In the genomic region with DNA sequence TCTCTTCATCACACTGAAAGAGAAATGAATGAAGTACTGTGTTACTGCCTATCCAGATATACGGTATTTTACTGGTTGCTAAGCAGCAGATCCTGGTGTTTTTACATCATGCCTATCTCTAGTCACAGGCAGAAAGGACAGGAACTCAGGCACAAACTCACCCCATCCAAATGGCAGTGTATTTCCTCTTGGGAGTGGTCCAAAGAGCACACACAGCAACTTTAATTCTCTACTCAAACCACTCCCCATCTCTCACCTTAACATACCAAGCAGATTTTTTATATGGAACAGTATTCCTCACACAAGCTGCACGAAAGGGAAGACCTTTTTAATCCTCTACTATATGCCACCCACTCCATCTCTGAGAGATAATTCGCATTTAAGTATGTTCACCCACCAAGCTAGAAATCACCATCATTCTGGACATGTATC, we compare ENCODE assay signal across 8 cellular contexts. TPM values are rescaled to one million over a fixed set of nuclear protein-coding genes. Genes with fewer than 3 reads are reported as not detected.
A peak's percentile ranks its signal among the peaks of the same experiment; 100 is the strongest.
DNase-seq lines count a peak whose midpoint lies in the region; ATAC-seq and TF ChIP-seq lines count a peak whose summit lies in the region.

No MANE protein-coding gene starts in this region.

- intact Hi-C loops in Panc1 (cut with micrococcal nuclease; ENCODE audit: unreplicated experiment) = no loop called here
- intact Hi-C loops in natural killer cell (cut with micrococcal nuclease) = no loop called here
- intact Hi-C loops in lower leg skin (cut with DNase I; ENCODE audit: low total_unique reads) = no loop called here

- peaks cover 15% of the 10 kb centered on the region for H3K4me1 ChIP-seq in Panc1 (ENCODE audit: control insufficient read depth, insufficient read depth, low read length)

- H3K27ac ChIP-seq in C4-2B (peak overlapping the region; percentile 55), Panc1 (ENCODE audit: low read length) (no peak overlapping the region)

- BruUV-seq in Panc1 (replicated peaks; lab: Mats Ljungman, UMichigan) = no TSS peak

- CTCF ChIA-PET in Panc1 (lab: Charles Lee) = no interaction called here

- H3K27me3 Mint-ChIP-seq in natural killer cell (ENCODE audit: low read depth in 2 of 2) = no peaks in the 10 kb centered on the region

- in situ Hi-C loops in Panc1 (cut with HindIII; ENCODE audit: low pct_unique_long_range_greater_than_20kb, low sequenced_read_pairs) = no loop called here

- ATAC-seq in Panc1 (peak; percentile 59; the same call in 1 of the 2 replicates), natural killer cell (no peak)

- H3K9me3 Mint-ChIP-seq in natural killer cell = no peaks in the 10 kb centered on the region

- DNase-seq in Panc1 (ENCODE audit: low read depth, low spot score) (no peak), erythroblast (lab: John Stamatoyannopoulos, UW) (peak; percentile 5 to 15), natural killer cell (no peak), NCI-H1436 (lab: John Stamatoyannopoulos, UW) (no peak), NCI-H1930 (lab: John Stamatoyannopoulos, UW) (no peak), lower leg skin (ENCODE audit: low spot score in 2 of 2) (no peak)
- no peak for DNase-seq in stimulated activated naive CD4-positive, alpha-beta T cell treated with Interleukin-2 at 50 U/mL for 16 hours (lab: John Stamatoyannopoulos, UW)

- no peaks in the 10 kb centered on the region for H3K27me3 ChIP-seq in Panc1 (ENCODE audit: control insufficient read depth, insufficient read depth, low read length)

- POLR2A ChIA-PET in Panc1 (lab: Charles Lee) = interaction anchor here (0.6 to 0.7 kb wide), 2 partner anchors 180 to 453 kb away, joined by 3 to 4 read pairs; no protein-coding TSS in a partner anchor

- peaks cover 2% of the 10 kb centered on the region; the same call in 1 of the 2 replicates for H3K36me3 ChIP-seq in Panc1 (ENCODE audit: control insufficient read depth, insufficient read depth, low read length)

- TF ChIP-seq POLR2A in erythroblast (IDR thresholded peaks at IDR 0.05; ENCODE audit: low read length) = no peak
- no peak for TF ChIP-seq POLR2A in lower leg skin (IDR thresholded peaks at IDR 0.05)

- no peak for TF ChIP-seq CTCF in C4-2B (conservative IDR thresholded peaks at IDR 0.05)
- no peak for TF ChIP-seq CTCF in Panc1 (IDR thresholded peaks at IDR 0.05)
- TF ChIP-seq CTCF in natural killer cell (IDR thresholded peaks at IDR 0.05) = no peak
- TF ChIP-seq CTCF in lower leg skin (IDR thresholded peaks at IDR 0.05) = no peak

- WGBS in lower leg skin, 2 donors = 20% methylated on average over 3 of the region's 3 CpGs

- no peak overlapping the region for H3K4me3 Mint-ChIP-seq in natural killer cell

- H3K9me3 ChIP-seq in Panc1 (ENCODE audit: control insufficient read depth, insufficient read depth, low read depth, low read length) = no peaks in the 10 kb centered on the region

- H3K36me3 Mint-ChIP-seq in natural killer cell = no peaks in the 10 kb centered on the region

- peaks cover 9 to 16% of the 10 kb centered on the region in 2 donors for H3K4me1 Mint-ChIP-seq in natural killer cell

- peak overlapping the region; percentile 9 to 82 for H3K27ac Mint-ChIP-seq in natural killer cell

- no peak overlapping the region for H3K4me3 ChIP-seq in Panc1 (ENCODE audit: low read depth in 2 of 2, low read length in 2 of 2)
- H3K4me3 ChIP-seq in lower leg skin (ENCODE audit: low read depth, poor library complexity, severe bottlenecking) = no peak overlapping the region

RNA-seq across cellular contexts. Expression of a gene that starts 27.3 kb away (rescaled TPM):
- total RNA-seq in Panc1 (2021; ENCODE audit: unreplicated experiment) (78.6 TPM), natural killer cell (100 to 1,000 TPM; 105 to 107 (median 107) TPM), lower leg skin (10 to 100 TPM; 24.4 to 57.0 (median 27.9) TPM)
- 43.8 TPM for polyA plus RNA-seq in Panc1 (2012; ENCODE audit: insufficient read length)

Comparison
In these comparisons a context has a peak if more than half of its experiments do, and no peak if none do; other contexts are left out.
1. DNase-seq: peak in erythroblast (2 of 2); none in Panc1 (single experiment), natural killer cell (single experiment), NCI-H1436 (single experiment), NCI-H1930 (0 of 2), lower leg skin (0 of 2) and stimulated activated naive CD4-positive, alpha-beta T cell treated with Interleukin-2 at 50 U/mL for 16 hours (single experiment).